Comparison of ENCODE assay signal across 1 cellular context in genomic region chr19:3505598-3506383, GRCh38.
TF ChIP-seq lines count a peak whose summit lies in the region.

Gene FZR1 (plus strand): TSS chr19:3506311. CDS start chr19:3522990, 16,679 bp downstream.

TF ChIP-seq in K562, 482 proteins besides CTCF, POLR2A, EP300 and RAD21 (continued from another document and continues in another):
- TF ChIP-seq FOXO4 (CRISPR knock-in tag; IDR thresholded peaks at IDR 0.05) (0 out of 2 replicates have a peak, but pooled peaks have one; percentile 36), CHCHD3 (CRISPR knock-in tag; IDR thresholded peaks at IDR 0.05) (0 out of 2 replicates have a peak, but pooled peaks have one; percentile 28), ATF2 (CRISPR knock-in tag; IDR thresholded peaks at IDR 0.05) (no peak), NFE2 (IDR thresholded peaks at IDR 0.05; ENCODE audit: low read depth) (no peak), TEAD1 (CRISPR knock-in tag; IDR thresholded peaks at IDR 0.05) (peak in 1 of 2 experiments; percentile 78; a peak in 1 of 4 replicates), MCM2 (IDR thresholded peaks at IDR 0.05; ENCODE audit: low read depth) (no peak), CXXC5 (CRISPR knock-in tag; IDR thresholded peaks at IDR 0.05) (peak; percentile 93), RCOR1 (IDR thresholded peaks at IDR 0.05; ENCODE audit: borderline replicate concordance in 1 of 2, low read depth in 2 of 2, low read length in 2 of 2) (0 out of 4 replicates have a peak, but pooled peaks of 1 of the 2 experiments have one; percentile 15), TFAP4 (CRISPR knock-in tag; IDR thresholded peaks at IDR 0.05; ENCODE audit: borderline replicate concordance) (peak; percentile 79; the same call in 1 of the 2 replicates), ZNF655 (CRISPR knock-in tag; IDR thresholded peaks at IDR 0.05) (no peak), ELK1 (CRISPR knock-in tag; IDR thresholded peaks at IDR 0.05) (no peak), ZC3H4 (CRISPR knock-in tag; IDR thresholded peaks at IDR 0.05; ENCODE audit: borderline replicate concordance) (no peak), E2F1 (CRISPR knock-in tag; IDR thresholded peaks at IDR 0.05) (peak; percentile 45; the same call in 1 of the 2 replicates), GATAD2B (IDR thresholded peaks at IDR 0.05; ENCODE audit: borderline replicate concordance) (peak; percentile 76; the same call in 1 of the 2 replicates), HDAC2 (IDR thresholded peaks at IDR 0.05) (peak; percentile 74), L3MBTL2 (IDR thresholded peaks at IDR 0.05) (peak; percentile 79), ZBTB7A (IDR thresholded peaks at IDR 0.05; ENCODE audit: borderline replicate concordance, control insufficient read depth, low read depth, low read length) (peak; percentile 41; the same call in 1 of the 2 replicates), ETS1 (conservative IDR thresholded peaks at IDR 0.05; ENCODE audit: control insufficient read depth, low read depth, low read length) (peak; percentile 74; the same call in 1 of the 2 replicates), ZNF639 (CRISPR knock-in tag; conservative IDR thresholded peaks at IDR 0.05 in 1 of 2, IDR thresholded peaks at IDR 0.05 in 1 of 2) (peak in 1 of 2 experiments; percentile 76; a peak in 2 of 4 replicates), CBX3 (IDR thresholded peaks at IDR 0.05; ENCODE audit: borderline replicate concordance in 1 of 2, low read length in 2 of 2) (peak in 1 of 2 experiments; percentile 67; a peak in 1 of 3 replicates), E2F6 (IDR thresholded peaks at IDR 0.05; ENCODE audit: borderline replicate concordance in 1 of 2, extremely low read depth in 1 of 2, insufficient read depth in 1 of 2, insufficient read length in 1 of 2, low read depth in 1 of 2, low read length in 1 of 2, poor library complexity in 1 of 2, severe bottlenecking in 1 of 2) (peak; percentile 25 to 30), POLR2B (IDR thresholded peaks at IDR 0.05; ENCODE audit: low read depth, partially characterized antibody) (peak; percentile 56), E2F3 (CRISPR knock-in tag; IDR thresholded peaks at IDR 0.05) (no peak), ZSCAN32 (CRISPR knock-in tag; IDR thresholded peaks at IDR 0.05) (no peak), MYBL2 (IDR thresholded peaks at IDR 0.05; ENCODE audit: low read depth) (peak; percentile 96), MYBL2 (CRISPR knock-in tag; IDR thresholded peaks at IDR 0.05; ENCODE audit: borderline replicate concordance) (peak; percentile 83; the same call in 1 of the 2 replicates), MAFG (tag; conservative IDR thresholded peaks at IDR 0.05) (no peak), NFATC3 (IDR thresholded peaks at IDR 0.05) (0 out of 2 replicates have a peak, but pooled peaks have one; percentile 22), JUN (IDR thresholded peaks at IDR 0.05; ENCODE audit: borderline replicate concordance, low read depth, low read length) (no peak), JUN (CRISPR knock-in tag; IDR thresholded peaks at IDR 0.05; ENCODE audit: borderline replicate concordance) (peak; percentile 58; the same call in 1 of the 2 replicates), HCFC1 (IDR thresholded peaks at IDR 0.05; ENCODE audit: low read depth, low read length) (peak; percentile 65), BRD9 (IDR thresholded peaks at IDR 0.05; ENCODE audit: low read depth, partially characterized antibody) (peak; percentile 32), ZBTB43 (CRISPR knock-in tag; IDR thresholded peaks at IDR 0.05) (no peak), ARID1B (IDR thresholded peaks at IDR 0.05) (no peak; the same call in 1 of the 2 replicates), TAF7 (tag; IDR thresholded peaks at IDR 0.05) (peak; percentile 47; the same call in 1 of the 2 replicates), HMGN3 (IDR thresholded peaks at IDR 0.05; ENCODE audit: borderline replicate concordance, extremely low read depth, insufficient read length, low read depth, low read length) (peak; percentile 65), GTF2E2 (tag; IDR thresholded peaks at IDR 0.05) (no peak; the same call in 1 of the 2 replicates), ZBTB11 (CRISPR knock-in tag; IDR thresholded peaks at IDR 0.05) (peak in 2 of 3 experiments; percentile 25 to 62; a peak in 1 of 6 replicates), GTF3C2 (IDR thresholded peaks at IDR 0.05; ENCODE audit: borderline replicate concordance, extremely low read depth, insufficient read length) (no peak), POLR2AphosphoS2 (IDR thresholded peaks at IDR 0.05; ENCODE audit: low read length) (no peak)
